28 cellular contexts compared by ENCODE assay signal in genomic region chr3:23640472-23641146, GRCh38.
A peak's percentile ranks its signal among the peaks of the same experiment; 100 is the strongest.
DNase-seq lines count a peak whose midpoint lies in the region; ATAC-seq, FAIRE-seq and TF ChIP-seq lines count a peak whose summit lies in the region.
"Had no signal": no experiment of that assay in that cellular context is flagged by ENCODE, and none has a peak within 500 bp of the region (broad histone marks: within the 10 kb centered on the region; RNA-seq: fewer than 3 reads in every experiment).

No MANE protein-coding gene starts in this region.

- H3K4me2 ChIP-seq in HepG2 (ENCODE audit: low read depth, low read length) (no peak overlapping the region), GM12878 (ENCODE audit: control insufficient read depth, insufficient read depth) (no peak overlapping the region)

- H3K9ac ChIP-seq in HepG2 (ENCODE audit: insufficient read depth, low read depth, low read length) (no peak overlapping the region), GM12878 (ENCODE audit: control insufficient read depth, insufficient read depth, low read length) (no peak overlapping the region)

- H3K4me1 ChIP-seq in HepG2 (ENCODE audit: insufficient read depth, low read length) = no peaks in the 10 kb centered on the region
- H3K4me1 ChIP-seq in right lobe of liver = no peaks in the 10 kb centered on the region
- no peaks in the 10 kb centered on the region for H3K4me1 ChIP-seq in GM12878 (ENCODE audit: control insufficient read depth, insufficient read depth, low read length)
- no peaks in the 10 kb centered on the region for H3K4me1 ChIP-seq in pancreas
- H3K4me1 ChIP-seq: left lung, prostate gland, sigmoid colon, SJCRH30, transverse colon had no signal

- ATAC-seq in HepG2 (no peak), right lobe of liver (no peak), GM12878 (no peak), pancreas (no peak)
- ATAC-seq: left lung, WTC11 had no signal

- 0% methylated on average over 1 of the region's 1 CpG for WGBS in HepG2 (ENCODE audit: low lambda C conversion rate)
- WGBS in right lobe of liver (ENCODE audit: insufficient coverage, low coverage, low lambda C conversion rate, missing lambda C conversion rate) = 27% methylated on average over 1 of the region's 1 CpG
- 11% methylated on average over 1 of the region's 1 CpG for WGBS in GM12878 (ENCODE audit: insufficient coverage, insufficient replicate concordance, low lambda C conversion rate, missing lambda C conversion rate)
- WGBS in pancreas, 2 donors = 26 to 35% methylated on average over 1 of the region's 1 CpG

- no peak for TF ChIP-seq CTCF in HepG2 (CRISPR knock-in tag; IDR thresholded peaks at IDR 0.05)
- no peak for TF ChIP-seq CTCF in right lobe of liver (IDR thresholded peaks at IDR 0.05)
- no peak for TF ChIP-seq CTCF in GM12878 (IDR thresholded peaks at IDR 0.05 in 2 of 3, conservative IDR thresholded peaks at IDR 0.05 in 1 of 3; ENCODE audit: control insufficient read depth in 2 of 3, extremely low read depth in 1 of 3, insufficient read depth in 1 of 3, low read depth in 3 of 3, low read length in 3 of 3)
- no peak for TF ChIP-seq CTCF in RWPE1 (conservative IDR thresholded peaks at IDR 0.05; ENCODE audit: low read depth)
- no peak for TF ChIP-seq CTCF in pancreas (IDR thresholded peaks at IDR 0.05)

- BruUV-seq in HepG2 (replicated peaks; lab: Mats Ljungman, UMichigan) = no TSS peak
- BruUV-seq in GM12878 (replicated peaks; lab: Mats Ljungman, UMichigan) = no TSS peak

- DNase-seq in HepG2 (ENCODE audit: low spot score) (no peak), right lobe of liver (no peak), GM12878 (ENCODE audit: low read depth, low spot score) (no peak), iris pigment epithelial cell (ENCODE audit: low read depth) (peak; percentile 36), RWPE1 (ENCODE audit: low spot score) (no peak), pancreas (no peak), COR-L47 (lab: John Stamatoyannopoulos, UW) (no peak), AG08396 (ENCODE audit: low spot score) (no peak)
- DNase-seq: activated CD4-positive, alpha-beta T cell treated with anti-CD3 and anti-CD28 coated beads, Interleukin-2, amount 10 ng/mL, durations not matched to agents 7 days and 5 days; amygdala; CD4-positive, alpha-beta T cell; effector CD4-positive, alpha-beta T cell; KBM-7; left lung; NCI-H1417; NCI-H2029 treated with DMSO at 0.1 percent for 48 hours; NCI-H524 treated with DMSO at 0.1 percent for 48 hours; sigmoid colon; SJCRH30; stimulated activated CD4-positive, alpha-beta T cell treated with anti-CD3 and anti-CD28 coated beads, Interleukin-4, amount 100 ng/mL, for 4 hours; T1000; transverse colon had no signal

- SMC1A ChIA-PET in GM12878 (lab: Charles Lee; ENCODE audit: uncharacterized antibody, unreplicated experiment) = interaction anchor here (0.8 to 1.8 kb wide), 6 partner anchors 8 to 28 kb away, joined by 3 to 8 read pairs (median 5); no protein-coding TSS in a partner anchor

- POLR2A ChIA-PET in HepG2 (lab: Yijun Ruan, JAX) = no interaction called here
- POLR2A ChIA-PET in GM12878 (lab: Charles Lee) = interaction anchor here (1.6 kb wide), 1 partner anchor 9 kb away, joined by 4 read pairs; no protein-coding TSS in a partner anchor
- POLR2A ChIA-PET in RWPE1 (lab: Yijun Ruan, JAX; ENCODE audit: low non-redundant PET) = no interaction called here

- intact Hi-C loops in HepG2 (cut with micrococcal nuclease; ENCODE audit: unreplicated experiment) (no loop called here), right lobe of liver (cut with DNase I) (no loop called here), GM12878 (cut with micrococcal nuclease; ENCODE audit: unreplicated experiment) (no loop called here), pancreas (cut with DNase I) (no loop called here)

- TF ChIP-seq POLR2A in HepG2 (IDR thresholded peaks at IDR 0.05; ENCODE audit: insufficient read depth in 1 of 2, low read depth in 2 of 2, low read length in 2 of 2) (no peak), right lobe of liver (IDR thresholded peaks at IDR 0.05) (no peak), GM12878 (IDR thresholded peaks at IDR 0.05; ENCODE audit: low read depth, low read length) (no peak)

- no peaks in the 10 kb centered on the region for H3K36me3 ChIP-seq in HepG2 (replicated peaks in 1 of 2; ENCODE audit: control insufficient read depth in 1 of 2, insufficient read depth in 2 of 2, low read length in 2 of 2)
- H3K36me3 ChIP-seq in right lobe of liver = no peaks in the 10 kb centered on the region
- no peaks in the 10 kb centered on the region for H3K36me3 ChIP-seq in GM12878 (ENCODE audit: control insufficient read depth in 2 of 2, insufficient read depth in 2 of 2, low read length in 1 of 2)
- no peaks in the 10 kb centered on the region for H3K36me3 ChIP-seq in pancreas
- H3K36me3 ChIP-seq: left lung, prostate gland, sigmoid colon, SJCRH30, transverse colon had no signal

- H4K20me1 ChIP-seq in HepG2 (ENCODE audit: insufficient read depth, low read length) (no peaks in the 10 kb centered on the region), GM12878 (ENCODE audit: control insufficient read depth, insufficient read depth) (no peaks in the 10 kb centered on the region)

- TF ChIP-seq EP300 in HepG2 (IDR thresholded peaks at IDR 0.05; ENCODE audit: low read depth in 2 of 2, low read length in 2 of 2) (no peak), HepG2 (CRISPR knock-in tag; IDR thresholded peaks at IDR 0.05; ENCODE audit: borderline replicate concordance) (no peak), GM12878 (IDR thresholded peaks at IDR 0.05; ENCODE audit: borderline replicate concordance in 1 of 2, control insufficient read depth in 1 of 2, low read depth in 2 of 2, low read length in 2 of 2) (no peak)

- CTCF ChIA-PET in HepG2 (lab: Yijun Ruan, JAX; ENCODE audit: low intra/inter-chr PET ratio, low total read pairs) (no interaction called here), GM12878 (lab: Yijun Ruan, JAX) (interaction anchor here (0.9 to 1.0 kb wide), 3 partner anchors 9 to 52 kb away, joined by 3 read pairs; no protein-coding TSS in a partner anchor), RWPE1 (lab: Yijun Ruan, JAX) (interaction anchor here (0.6 kb wide), 1 partner anchor 1614 kb away, joined by 3 read pairs; no protein-coding TSS in a partner anchor)

- H2AFZ ChIP-seq in HepG2 (ENCODE audit: low read length) = no peak overlapping the region
- no peak overlapping the region for H2AFZ ChIP-seq in GM12878 (ENCODE audit: control insufficient read depth, low read depth, low read length)

- no peak overlapping the region for H3K27ac ChIP-seq in HepG2 (ENCODE audit: extremely low read length, insufficient read depth, low read length)
- H3K27ac ChIP-seq in right lobe of liver = no peak overlapping the region
- H3K27ac ChIP-seq in GM12878 (ENCODE audit: control insufficient read depth, insufficient read depth) = no peak overlapping the region
- no peak overlapping the region for H3K27ac ChIP-seq in RWPE1
- no peak overlapping the region for H3K27ac ChIP-seq in pancreas
- H3K27ac ChIP-seq: 22Rv1, left lung, prostate gland, sigmoid colon, SJCRH30, transverse colon had no signal

- H3K27me3 ChIP-seq in HepG2 (ENCODE audit: control insufficient read depth in 1 of 2, insufficient read depth in 2 of 2, low read length in 2 of 2) (peaks cover 0 to 7% of the 10 kb centered on the region in 2 experiments; a peak in 1 of 5 replicates), right lobe of liver (no peaks in the 10 kb centered on the region), GM12878 (replicated peaks in 1 of 2; ENCODE audit: control insufficient read depth in 2 of 2, insufficient read depth in 2 of 2, low read length in 1 of 2) (no peaks in the 10 kb centered on the region), pancreas (no peaks in the 10 kb centered on the region)
- H3K27me3 ChIP-seq: left lung, sigmoid colon, SJCRH30, transverse colon had no signal

- TF ChIP-seq RAD21 in HepG2 (CRISPR knock-in tag; IDR thresholded peaks at IDR 0.05) (no peak), GM12878 (IDR thresholded peaks at IDR 0.05; ENCODE audit: insufficient read depth, low read depth, low read length) (no peak)

- in situ Hi-C loops in HepG2 (cut with HindIII; ENCODE audit: extremely low pct_ligation_motif_present, low pct_unique_long_range_greater_than_20kb) = no loop called here
- in situ Hi-C loops in GM12878 (cut with MboI) = no loop called here

- H3K9me3 ChIP-seq in HepG2 (ENCODE audit: low read length) (no peaks in the 10 kb centered on the region), right lobe of liver (no peaks in the 10 kb centered on the region), GM12878 (replicated peaks; ENCODE audit: control insufficient read depth, insufficient read depth, low read length) (no peaks in the 10 kb centered on the region; the same call in 2 of the 3 replicates), pancreas (no peaks in the 10 kb centered on the region)
- H3K9me3 ChIP-seq: left lung, prostate gland, sigmoid colon, transverse colon had no signal

- H3K79me2 ChIP-seq in HepG2 (ENCODE audit: insufficient read depth, low read length) (no peaks in the 10 kb centered on the region), GM12878 (ENCODE audit: control insufficient read depth, insufficient read depth, low read length) (no peaks in the 10 kb centered on the region)

- H3K4me3 ChIP-seq in HepG2 (replicated peaks in 1 of 3; ENCODE audit: insufficient read depth in 1 of 3, low read depth in 2 of 3, low read length in 3 of 3) = no peak overlapping the region
- no peak overlapping the region for H3K4me3 ChIP-seq in right lobe of liver
- no peak overlapping the region for H3K4me3 ChIP-seq in GM12878
- H3K4me3 ChIP-seq in pancreas = no peak overlapping the region
- H3K4me3 ChIP-seq: left lung, prostate gland, sigmoid colon, SJCRH30, transverse colon had no signal

- RAD21 ChIA-PET in GM12878 (lab: Charles Lee; ENCODE audit: unreplicated experiment) = interaction anchor here (1.6 kb wide), 1 partner anchor 7 kb away, joined by 4 read pairs; no protein-coding TSS in a partner anchor

- FAIRE-seq in HepG2 (lab: Jason Lieb, UNC) (no peak), GM12878 (lab: Jason Lieb, UNC) (no peak), pancreas (lab: Jason Lieb, UNC) (no peak)
- FAIRE-seq: colon, HTR-8/SVneo, islet of Langerhans had no signal

TF ChIP-seq in HepG2, 621 proteins besides CTCF, POLR2A, EP300 and RAD21:
- TF ChIP-seq ATF7 (IDR thresholded peaks at IDR 0.05) = peak; percentile 59
- TF ChIP-seq ATF7 (CRISPR knock-in tag; IDR thresholded peaks at IDR 0.05) = no peak
- no peak for TF ChIP-seq ZNF557 (CRISPR knock-in tag; IDR thresholded peaks at IDR 0.05)

TF ChIP-seq in GM12878, 131 proteins besides CTCF, POLR2A, EP300 and RAD21:
- TF ChIP-seq ZBED1 (IDR thresholded peaks at IDR 0.05; ENCODE audit: borderline replicate concordance) = no peak
- peak; percentile 51; the same call in 1 of the 2 replicates for TF ChIP-seq ATF7 (IDR thresholded peaks at IDR 0.05; ENCODE audit: low read depth)
